In the genomic region with DNA sequence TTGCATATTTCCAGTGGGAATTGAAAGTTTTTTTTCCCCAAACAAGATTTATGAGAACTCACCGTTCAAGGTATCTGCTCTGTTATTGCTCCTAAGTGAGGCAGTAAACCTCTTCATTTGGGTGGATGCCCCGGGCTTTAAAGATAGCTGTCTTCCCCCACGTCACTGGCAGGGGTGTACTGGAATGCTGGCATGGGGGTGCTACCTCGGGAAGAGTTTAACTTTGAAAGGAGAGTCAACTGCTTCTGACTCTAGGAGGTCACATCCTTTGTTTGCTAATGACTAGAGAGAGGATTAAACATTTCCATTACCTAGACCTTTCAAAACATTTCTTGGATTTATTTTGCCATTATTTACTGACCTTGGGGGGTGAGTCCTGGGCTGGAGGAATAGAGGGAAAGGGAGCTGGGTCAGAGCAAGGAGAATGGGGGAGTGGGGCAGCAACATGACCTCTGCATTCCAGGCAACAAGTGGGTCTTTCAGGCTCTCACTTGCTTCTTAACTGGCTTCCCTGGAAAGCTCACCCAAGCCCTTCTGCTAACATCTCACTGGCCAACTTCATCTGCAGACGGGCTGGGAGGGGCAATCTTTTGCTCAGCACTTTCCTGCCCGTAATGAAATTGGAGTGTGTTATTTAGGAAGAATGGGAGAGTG, we compare ENCODE assay signal across 19 cellular contexts.
DNase-seq lines count a peak whose midpoint lies in the region; ATAC-seq, FAIRE-seq and TF ChIP-seq lines count a peak whose summit lies in the region.
"Had no signal": no experiment of that assay in that cellular context is flagged by ENCODE, and none has a peak within 500 bp of the region (broad histone marks: within the 10 kb centered on the region; RNA-seq: fewer than 3 reads in every experiment).

No MANE protein-coding gene starts in this region.

- no peaks in the 10 kb centered on the region for H3K79me2 ChIP-seq in H1 (ENCODE audit: control insufficient read depth in 1 of 2, insufficient read depth in 2 of 2, low read length in 2 of 2)

- peak overlapping the region; percentile 4 to 35; a peak in 2 of 4 replicates for H3K4me2 ChIP-seq in H1 (ENCODE audit: insufficient read depth in 1 of 2, low read depth in 2 of 2, low read length in 2 of 2)
- H3K4me2 ChIP-seq: A549 had no signal

- no peaks in the 10 kb centered on the region for H3K23me2 ChIP-seq in H1 (ENCODE audit: low read depth, low read length)

- H3K4me1 ChIP-seq in HEK293 (ENCODE audit: control insufficient read depth, insufficient read depth, low read length) (0 out of 2 replicates have a peak, but pooled peaks cover 4% of the 10 kb centered on the region), H1 (replicated peaks in 1 of 4; ENCODE audit: control insufficient read depth in 3 of 4, insufficient read depth in 4 of 4, low read length in 3 of 4) (peaks cover 0 to 8% (median 2%) of the 10 kb centered on the region in 4 experiments; a peak in 2 of 7 replicates)
- H3K4me1 ChIP-seq: BE2C, Caco-2 had no signal

- CTCF ChIA-PET in HEK293 (lab: Yijun Ruan, JAX) = no interaction called here
- CTCF ChIA-PET in H1 (lab: Charles Lee; ENCODE audit: partially characterized antibody) = interaction anchor here (0.7 to 1.4 kb wide), 4 partner anchors 8 to 202 kb away, joined by 3 to 5 read pairs (median 4); no protein-coding TSS in a partner anchor

- no peak overlapping the region for H2AFZ ChIP-seq in H1 (ENCODE audit: low read length)

- no peak overlapping the region for H2BK5ac ChIP-seq in H1 (ENCODE audit: low read depth, low read length)

- TF ChIP-seq POLR2A in H1 (IDR thresholded peaks at IDR 0.05; ENCODE audit: control extremely low read depth in 1 of 2, low read depth in 2 of 2, low read length in 2 of 2) = no peak

- no peak overlapping the region for H4K8ac ChIP-seq in H1 (ENCODE audit: extremely low read depth, insufficient read depth, low read length)

- TF ChIP-seq CTCF in HEK293 (tag by site-specific recombination; IDR thresholded peaks at IDR 0.05) (no peak), H1 (IDR thresholded peaks at IDR 0.05; ENCODE audit: control extremely low read depth in 1 of 3, insufficient read depth in 1 of 3, low read depth in 1 of 3, low read length in 3 of 3) (no peak)

- no peak overlapping the region for H4K5ac ChIP-seq in H1 (ENCODE audit: insufficient read length, low read depth, low read length)

- no peaks in the 10 kb centered on the region for H3K79me1 ChIP-seq in H1 (ENCODE audit: low read depth, low read length)

- no peak overlapping the region for H2BK12ac ChIP-seq in H1 (ENCODE audit: low read depth, low read length)

- POLR2A ChIA-PET in HEK293 (lab: Yijun Ruan, JAX) (no interaction called here), H1 (lab: Charles Lee; ENCODE audit: partially characterized antibody) (no interaction called here)

- H3K36me3 ChIP-seq in HEK293 (ENCODE audit: control insufficient read depth in 2 of 2, insufficient read depth in 1 of 2, low read length in 2 of 2) (no peaks in the 10 kb centered on the region), H1 (ENCODE audit: control insufficient read depth in 2 of 4, insufficient read depth in 4 of 4, low read length in 3 of 4) (no peaks in the 10 kb centered on the region)
- H3K36me3 ChIP-seq: BE2C had no signal

- no peak overlapping the region for H3K56ac ChIP-seq in H1 (replicated peaks; ENCODE audit: insufficient read length, low read depth, low read length)

- H3K14ac ChIP-seq in H1 (ENCODE audit: insufficient read length) = no peak overlapping the region

- no peak for TF ChIP-seq EP300 in H1 (IDR thresholded peaks at IDR 0.05; ENCODE audit: borderline replicate concordance in 1 of 2, low read depth in 2 of 2, low read length in 2 of 2)

- no peak overlapping the region for H3K23ac ChIP-seq in H1 (ENCODE audit: insufficient read length)

- WGBS in H1 (ENCODE audit: extremely low coverage in 1 of 2, insufficient coverage in 1 of 2, insufficient read length in 1 of 2, insufficient replicate concordance in 2 of 2, low coverage in 1 of 2, low lambda C conversion rate in 2 of 2, missing lambda C conversion rate in 1 of 2), 2 experiments = 56% methylated on average over 6 of the region's 6 CpGs; no CpG with 5 or more reads in 1 of the 2 experiments

- H3K4ac ChIP-seq in H1 (replicated peaks; ENCODE audit: insufficient read length, low read depth, low read length) = no peak overlapping the region

- no peak for TF ChIP-seq RAD21 in H1 (IDR thresholded peaks at IDR 0.05 in 1 of 2, conservative IDR thresholded peaks at IDR 0.05 in 1 of 2; ENCODE audit: low read depth in 2 of 2, low read length in 2 of 2)

- no peak overlapping the region for H3K18ac ChIP-seq in H1 (ENCODE audit: extremely low read depth, low read length)

- H3K4me3 ChIP-seq in HEK293 (ENCODE audit: low read depth, low read length) = no peak overlapping the region
- H3K4me3 ChIP-seq in H1 (ENCODE audit: extremely low read depth in 1 of 4, insufficient read depth in 2 of 4, low read depth in 3 of 4, low read length in 4 of 4) = no peak overlapping the region
- H3K4me3 ChIP-seq: A549, K562 had no signal

- no peak overlapping the region for H2BK20ac ChIP-seq in H1 (ENCODE audit: low read length)

- no peaks in the 10 kb centered on the region for H3K27me3 ChIP-seq in H1 (replicated peaks in 1 of 4; ENCODE audit: control insufficient read depth in 3 of 4, extremely low read depth in 1 of 4, insufficient read depth in 3 of 4, low read length in 3 of 4)
- H3K27me3 ChIP-seq: BE2C had no signal

- no peak overlapping the region for H2AK5ac ChIP-seq in H1 (ENCODE audit: low read depth, low read length)

- H3K9me3 ChIP-seq in HEK293 (ENCODE audit: control insufficient read depth, insufficient read depth, low read depth, low read length) (no peaks in the 10 kb centered on the region), H1 (ENCODE audit: insufficient read depth in 2 of 2, low read depth in 1 of 2, low read length in 1 of 2) (no peaks in the 10 kb centered on the region)
- H3K9me3 ChIP-seq: A549, BE2C, Caco-2 had no signal

- ATAC-seq in HG03196 (IDR thresholded peaks at IDR 0.05; ENCODE audit: unreplicated experiment) (no peak), GM21737 (IDR thresholded peaks at IDR 0.05; ENCODE audit: unreplicated experiment) (no peak), HG03520 (IDR thresholded peaks at IDR 0.05; ENCODE audit: unreplicated experiment) (no peak)
- ATAC-seq: A549; CD8-positive, alpha-beta T cell; HCT116; K562 had no signal

- H4K91ac ChIP-seq in H1 (replicated peaks; ENCODE audit: insufficient read length, low read length) = no peak overlapping the region

- no peak overlapping the region for H2BK120ac ChIP-seq in H1 (replicated peaks; ENCODE audit: low read depth, low read length)

- no peak overlapping the region for H3K9ac ChIP-seq in H1 (replicated peaks in 1 of 4; ENCODE audit: extremely low read depth in 1 of 4, low read depth in 3 of 4, low read length in 3 of 4)

- DNase-seq in H1 (ENCODE audit: low read depth in 1 of 2, low spot score in 2 of 2) = no peak
- peak; percentile 39 for DNase-seq in mesenteric fat pad (ENCODE audit: low spot score)
- DNase-seq in GM19238 (ENCODE audit: insufficient read length, low spot score) = no peak
- DNase-seq: BE2C; Caco-2; CD8-positive, alpha-beta T cell; DND-41; GDM1; Kasumi-1 had no signal

- H4K20me1 ChIP-seq in H1 (replicated peaks in 1 of 2; ENCODE audit: control insufficient read depth in 1 of 2, insufficient read depth in 2 of 2, low read length in 2 of 2) = no peaks in the 10 kb centered on the region

- no peak overlapping the region for H2BK15ac ChIP-seq in H1 (ENCODE audit: low read length)

- FAIRE-seq in H1 (lab: Jason Lieb, UNC) = peak; percentile 45
- FAIRE-seq: A549, GM12892, HTR-8/SVneo, K562 had no signal

- H3K27ac ChIP-seq in HEK293 (ENCODE audit: extremely low read depth, low read depth, low read length) = no peak overlapping the region
- H3K27ac ChIP-seq in H1 (ENCODE audit: low read depth, low read length) = no peak overlapping the region
- H3K27ac ChIP-seq: A549, C4-2B had no signal

TF ChIP-seq in HEK293, 187 proteins besides CTCF, POLR2A, EP300 and RAD21 (continues in another document):
- peak; percentile 67 for TF ChIP-seq SCRT2 (tag by site-specific recombination; IDR thresholded peaks at IDR 0.05)
- TF ChIP-seq KLF9 (tag by site-specific recombination; IDR thresholded peaks at IDR 0.05; ENCODE audit: low read depth) = no peak
- no peak for TF ChIP-seq ZNF629 (tag by site-specific recombination; IDR thresholded peaks at IDR 0.05)
- TF ChIP-seq, protein P1, sequence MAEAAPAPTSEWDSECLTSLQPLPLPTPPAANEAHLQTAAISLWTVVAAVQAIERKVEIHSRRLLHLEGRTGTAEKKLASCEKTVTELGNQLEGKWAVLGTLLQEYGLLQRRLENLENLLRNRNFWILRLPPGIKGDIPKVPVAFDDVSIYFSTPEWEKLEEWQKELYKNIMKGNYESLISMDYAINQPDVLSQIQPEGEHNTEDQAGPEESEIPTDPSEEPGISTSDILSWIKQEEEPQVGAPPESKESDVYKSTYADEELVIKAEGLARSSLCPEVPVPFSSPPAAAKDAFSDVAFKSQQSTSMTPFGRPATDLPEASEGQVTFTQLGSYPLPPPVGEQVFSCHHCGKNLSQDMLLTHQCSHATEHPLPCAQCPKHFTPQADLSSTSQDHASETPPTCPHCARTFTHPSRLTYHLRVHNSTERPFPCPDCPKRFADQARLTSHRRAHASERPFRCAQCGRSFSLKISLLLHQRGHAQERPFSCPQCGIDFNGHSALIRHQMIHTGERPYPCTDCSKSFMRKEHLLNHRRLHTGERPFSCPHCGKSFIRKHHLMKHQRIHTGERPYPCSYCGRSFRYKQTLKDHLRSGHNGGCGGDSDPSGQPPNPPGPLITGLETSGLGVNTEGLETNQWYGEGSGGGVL (tag by site-specific recombination; IDR thresholded peaks at IDR 0.05) = no peak

TF ChIP-seq in H1, 55 proteins besides CTCF, POLR2A, EP300 and RAD21 (continues in another document):
- TF ChIP-seq FOSL1 (IDR thresholded peaks at IDR 0.05; ENCODE audit: insufficient read depth, low read depth, low read length) (no peak), SP4 (IDR thresholded peaks at IDR 0.05; ENCODE audit: low read length) (no peak), BACH1 (IDR thresholded peaks at IDR 0.05; ENCODE audit: low read length) (no peak), EZH2 (IDR thresholded peaks at IDR 0.05; ENCODE audit: low read depth, low read length, severe bottlenecking) (no peak), TCF12 (IDR thresholded peaks at IDR 0.05; ENCODE audit: low read depth, low read length) (no peak), CEBPB (IDR thresholded peaks at IDR 0.05; ENCODE audit: low read depth, low read length) (no peak), KDM5A (IDR thresholded peaks at IDR 0.05; ENCODE audit: low read length) (no peak), TBP (IDR thresholded peaks at IDR 0.05; ENCODE audit: low read depth, low read length) (no peak), NANOG (IDR thresholded peaks at IDR 0.05; ENCODE audit: insufficient read depth, low read depth, low read length, poor library complexity, severe bottlenecking) (no peak), SAP30 (IDR thresholded peaks at IDR 0.05; ENCODE audit: insufficient read depth, insufficient replicate concordance, low read length) (no peak), JUN (IDR thresholded peaks at IDR 0.05; ENCODE audit: low read depth, low read length) (no peak)
